8 cellular contexts compared by ENCODE assay signal in the genomic region with DNA sequence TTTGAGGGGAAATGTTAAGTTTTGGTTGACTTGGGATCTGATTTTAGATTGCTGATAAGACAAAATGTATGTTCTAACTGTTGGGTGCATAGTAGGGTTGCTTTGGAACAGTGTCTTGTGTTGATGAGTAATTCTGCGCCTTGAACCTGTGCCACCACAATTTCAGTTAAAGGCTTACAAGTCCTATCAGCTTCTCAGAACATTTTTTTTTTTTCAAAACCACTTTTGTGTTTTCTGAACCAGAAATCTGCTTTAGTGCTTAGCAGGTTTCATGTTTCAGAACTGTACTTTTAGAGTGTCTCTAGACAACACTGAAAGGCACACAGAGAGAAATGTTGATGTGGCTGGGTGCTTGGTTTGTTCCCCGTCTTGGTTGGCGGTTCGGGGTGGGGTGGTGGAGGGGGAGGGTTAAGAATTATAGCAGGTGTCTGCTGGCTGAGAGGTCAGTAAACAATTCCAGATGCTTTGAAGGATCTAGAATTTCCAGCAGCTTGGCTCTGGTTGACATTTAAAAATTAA.
A peak's percentile ranks its signal among the peaks of the same experiment; 100 is the strongest.
DNase-seq lines count a peak whose midpoint lies in the region; ATAC-seq and TF ChIP-seq lines count a peak whose summit lies in the region.

No MANE protein-coding gene starts in this region.

- no peak overlapping the region for H3K27ac ChIP-seq in breast epithelium

- no peaks in the 10 kb centered on the region for H3K9me3 Mint-ChIP-seq in activated naive CD8-positive, alpha-beta T cell treated with anti-CD3 and anti-CD28 coated beads for 36 hours

- TF ChIP-seq POLR2A in breast epithelium (IDR thresholded peaks at IDR 0.05): no peak

- no peak for TF ChIP-seq CTCF in breast epithelium (IDR thresholded peaks at IDR 0.05)

- H3K36me3 ChIP-seq in breast epithelium: no peaks in the 10 kb centered on the region

- DNase-seq in NCI-H1105 treated with DMSO at 0.1 percent for 48 hours (lab: John Stamatoyannopoulos, UW): peak; percentile 24
- peak; percentile 38 for DNase-seq in activated naive CD8-positive, alpha-beta T cell treated with anti-CD3 and anti-CD28 coated beads for 36 hours
- no peak for DNase-seq in pons (ENCODE audit: low spot score)
- no peak for DNase-seq in breast epithelium (ENCODE audit: low spot score in 2 of 2)
- DNase-seq in ecto neural progenitor cell (ENCODE audit: low spot score): no peak
- no peak for DNase-seq in NCI-H146 treated with DMSO at 0.1 percent for 48 hours (lab: John Stamatoyannopoulos, UW; ENCODE audit: unreplicated experiment)

- no peak overlapping the region for H3K4me3 ChIP-seq in breast epithelium

- H3K4me3 Mint-ChIP-seq in activated naive CD8-positive, alpha-beta T cell treated with anti-CD3 and anti-CD28 coated beads for 36 hours: no peak overlapping the region

- H3K27ac Mint-ChIP-seq in activated naive CD8-positive, alpha-beta T cell treated with anti-CD3 and anti-CD28 coated beads for 36 hours: peak overlapping the region; percentile 63

- H3K9me3 ChIP-seq in breast epithelium: no peaks in the 10 kb centered on the region

- H3K4me1 Mint-ChIP-seq in activated naive CD8-positive, alpha-beta T cell treated with anti-CD3 and anti-CD28 coated beads for 36 hours: peaks cover 39% of the 10 kb centered on the region

- intact Hi-C loops in breast epithelium (cut with DNase I; ENCODE audit: low total_unique reads): no loop called here

- H3K27me3 ChIP-seq in breast epithelium: no peaks in the 10 kb centered on the region

- ATAC-seq in GM18499 (IDR thresholded peaks at IDR 0.05; ENCODE audit: insufficient read depth, unreplicated experiment) (peak; percentile 89), GM21825 (IDR thresholded peaks at IDR 0.05; ENCODE audit: unreplicated experiment) (peak; percentile 87)

- H3K4me1 ChIP-seq in breast epithelium: no peaks in the 10 kb centered on the region

- H3K27me3 Mint-ChIP-seq in activated naive CD8-positive, alpha-beta T cell treated with anti-CD3 and anti-CD28 coated beads for 36 hours: no peaks in the 10 kb centered on the region

- no peaks in the 10 kb centered on the region for H3K36me3 Mint-ChIP-seq in activated naive CD8-positive, alpha-beta T cell treated with anti-CD3 and anti-CD28 coated beads for 36 hours

Comparison
In these comparisons a context has a peak if more than half of its experiments do, and no peak if none do; other contexts are left out.
1. DNase-seq: peak in NCI-H1105 treated with DMSO at 0.1 percent for 48 hours (single experiment) and activated naive CD8-positive, alpha-beta T cell treated with anti-CD3 and anti-CD28 coated beads for 36 hours (single experiment); none in pons (single experiment), breast epithelium (0 of 2), ecto neural progenitor cell (single experiment) and NCI-H146 treated with DMSO at 0.1 percent for 48 hours (single experiment).